In the genomic region with DNA sequence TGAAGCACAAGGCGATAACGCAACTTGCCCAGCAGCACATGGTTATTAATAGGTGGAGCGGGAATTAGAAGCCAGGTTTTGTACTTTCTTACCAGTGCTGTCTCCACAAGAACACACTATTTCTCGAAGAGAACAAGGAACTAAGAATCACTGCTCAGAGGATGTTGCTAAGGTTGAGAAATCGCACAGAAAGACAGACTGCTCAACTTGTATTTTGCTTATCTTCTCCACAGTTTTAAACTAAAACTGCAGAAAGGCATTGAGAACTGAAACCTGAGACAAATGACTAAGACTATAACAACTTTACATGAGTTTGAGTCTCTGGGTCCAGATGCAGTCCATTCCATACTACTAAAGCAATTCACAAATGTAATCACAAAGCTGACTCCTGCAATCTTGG, we compare ENCODE assay signal across 8 cellular contexts. TPM values are rescaled to one million over a fixed set of nuclear protein-coding genes. Genes with fewer than 3 reads are reported as not detected.
DNase-seq lines count a peak whose midpoint lies in the region; ATAC-seq and TF ChIP-seq lines count a peak whose summit lies in the region.

No MANE protein-coding gene starts in this region.

- peaks cover 55% of the 10 kb centered on the region for H4K20me1 ChIP-seq in SK-N-SH (ENCODE audit: insufficient read depth)

- no peak overlapping the region for H3K4me2 ChIP-seq in SK-N-SH

- H3K4me1 ChIP-seq in SK-N-SH (ENCODE audit: control insufficient read depth in 1 of 2, insufficient read depth in 2 of 2, low read depth in 1 of 2, low read length in 1 of 2) (peaks cover 21 to 46% of the 10 kb centered on the region in 2 experiments; a peak in 3 of 4 replicates), ascending aorta (peaks cover 8 to 23% of the 10 kb centered on the region in 2 donors), left ventricle myocardium inferior (peaks cover 68% of the 10 kb centered on the region)

- H3K27me3 ChIP-seq in SK-N-SH (ENCODE audit: insufficient read depth) (no peaks in the 10 kb centered on the region), ascending aorta (no peaks in the 10 kb centered on the region), left ventricle myocardium inferior (ENCODE audit: low read depth) (no peaks in the 10 kb centered on the region)

- intact Hi-C loops in ascending aorta (cut with DNase I) = no loop called here
- intact Hi-C loops in left ventricle myocardium inferior (cut with micrococcal nuclease) = no loop called here

- H3K9me3 ChIP-seq in SK-N-SH (no peaks in the 10 kb centered on the region), ascending aorta (no peaks in the 10 kb centered on the region), left ventricle myocardium inferior (replicated peaks) (no peaks in the 10 kb centered on the region)

- CTCF ChIA-PET in SK-N-SH (lab: Yijun Ruan, JAX) = interaction anchor here (0.6 to 2.1 kb wide), 6 partner anchors 17 to 514 kb away, joined by 3 to 5 read pairs (median 4); no protein-coding TSS in a partner anchor

- TF ChIP-seq CTCF in SK-N-SH (IDR thresholded peaks at IDR 0.05) = no peak
- no peak for TF ChIP-seq CTCF in ascending aorta (IDR thresholded peaks at IDR 0.05)
- no peak for TF ChIP-seq CTCF in left ventricle myocardium inferior (IDR thresholded peaks at IDR 0.05; ENCODE audit: borderline replicate concordance)

- POLR2A ChIA-PET in SK-N-SH (lab: Yijun Ruan, JAX) = no interaction called here

- no peak overlapping the region for H3K9ac ChIP-seq in SK-N-SH

- peaks cover 10% of the 10 kb centered on the region for H3F3A ChIP-seq in SK-N-SH (replicated peaks; ENCODE audit: insufficient read depth)

- no peak overlapping the region for H2AFZ ChIP-seq in SK-N-SH (ENCODE audit: low read depth)

- DNase-seq in SK-N-SH (no peak), non-pigmented ciliary epithelial cell (ENCODE audit: low read depth) (peak; percentile 62), superior temporal gyrus (ENCODE audit: extremely low spot score) (no peak), T1000 (lab: John Stamatoyannopoulos, UW) (no peak), ascending aorta (ENCODE audit: low spot score in 2 of 2) (no peak), left ventricle myocardium inferior (no peak)

- TF ChIP-seq EP300 in SK-N-SH (IDR thresholded peaks at IDR 0.05; ENCODE audit: borderline replicate concordance in 1 of 2, low read depth in 1 of 2, low read length in 1 of 2) = no peak

- 94% methylated on average over 5 of the region's 5 CpGs for WGBS in SK-N-SH (ENCODE audit: low lambda C conversion rate)

- H3K9me2 ChIP-seq in SK-N-SH = no peaks in the 10 kb centered on the region

- ATAC-seq in GM18867 (IDR thresholded peaks at IDR 0.05; ENCODE audit: unreplicated experiment) = peak; percentile 84
- peak; percentile 82 for ATAC-seq in HG02623 (IDR thresholded peaks at IDR 0.05; ENCODE audit: unreplicated experiment)

- TF ChIP-seq RAD21 in SK-N-SH (IDR thresholded peaks at IDR 0.05; ENCODE audit: low read length) = no peak; the same call in 1 of the 2 replicates

- peaks cover 98% of the 10 kb centered on the region for H3K79me2 ChIP-seq in SK-N-SH (ENCODE audit: insufficient read depth)

- H3K27ac ChIP-seq in SK-N-SH (ENCODE audit: low read depth in 2 of 2, low read length in 1 of 2) = peak overlapping the region; percentile 11 to 44
- peak overlapping the region in 1 of 2 donors; percentile 15 for H3K27ac ChIP-seq in ascending aorta
- no peak overlapping the region for H3K27ac ChIP-seq in left ventricle myocardium inferior (replicated peaks)

- H3K36me3 ChIP-seq in SK-N-SH (replicated peaks in 1 of 2; ENCODE audit: control insufficient read depth in 1 of 2, insufficient read depth in 2 of 2, low read length in 1 of 2) (peaks cover 40 to 43% of the 10 kb centered on the region in 2 experiments), ascending aorta (peaks cover 3 to 7% of the 10 kb centered on the region in 2 donors), left ventricle myocardium inferior (no peaks in the 10 kb centered on the region)

- H3K4me3 ChIP-seq in SK-N-SH (ENCODE audit: low read depth in 2 of 2, low read length in 1 of 2) (no peak overlapping the region), ascending aorta (peak overlapping the region in 1 of 2 donors; percentile 9), left ventricle myocardium inferior (no peak overlapping the region)

TF ChIP-seq in SK-N-SH, 30 proteins besides CTCF, POLR2A, EP300 and RAD21:
- TF ChIP-seq TCF12 (IDR thresholded peaks at IDR 0.05) = peak; percentile 30; the same call in 1 of the 2 replicates
- peak; percentile 53 for TF ChIP-seq JUND (IDR thresholded peaks at IDR 0.05)
- TF ChIP-seq FOSL2 (IDR thresholded peaks at IDR 0.05; ENCODE audit: borderline replicate concordance, low read depth) = peak; percentile 54; the same call in 1 of the 2 replicates
- TF ChIP-seq, protein P1, sequence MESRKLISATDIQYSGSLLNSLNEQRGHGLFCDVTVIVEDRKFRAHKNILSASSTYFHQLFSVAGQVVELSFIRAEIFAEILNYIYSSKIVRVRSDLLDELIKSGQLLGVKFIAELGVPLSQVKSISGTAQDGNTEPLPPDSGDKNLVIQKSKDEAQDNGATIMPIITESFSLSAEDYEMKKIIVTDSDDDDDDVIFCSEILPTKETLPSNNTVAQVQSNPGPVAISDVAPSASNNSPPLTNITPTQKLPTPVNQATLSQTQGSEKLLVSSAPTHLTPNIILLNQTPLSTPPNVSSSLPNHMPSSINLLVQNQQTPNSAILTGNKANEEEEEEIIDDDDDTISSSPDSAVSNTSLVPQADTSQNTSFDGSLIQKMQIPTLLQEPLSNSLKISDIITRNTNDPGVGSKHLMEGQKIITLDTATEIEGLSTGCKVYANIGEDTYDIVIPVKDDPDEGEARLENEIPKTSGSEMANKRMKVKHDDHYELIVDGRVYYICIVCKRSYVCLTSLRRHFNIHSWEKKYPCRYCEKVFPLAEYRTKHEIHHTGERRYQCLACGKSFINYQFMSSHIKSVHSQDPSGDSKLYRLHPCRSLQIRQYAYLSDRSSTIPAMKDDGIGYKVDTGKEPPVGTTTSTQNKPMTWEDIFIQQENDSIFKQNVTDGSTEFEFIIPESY (IDR thresholded peaks at IDR 0.05; ENCODE audit: borderline replicate concordance, low read depth) = no peak
- no peak for TF ChIP-seq NFIC (IDR thresholded peaks at IDR 0.05; ENCODE audit: borderline replicate concordance)

RNA-seq across cellular contexts. Expression of a gene that starts 6.2 kb away (rescaled TPM):
- 15.9 and 17.5 TPM in 2 replicates for polyA plus RNA-seq in SK-N-SH (2012; rRNA removed)
- polyA plus RNA-seq in SK-N-SH (2012; cell fraction: cytosol; rRNA removed) = 20.5 and 20.9 TPM in 2 replicates
- polyA plus RNA-seq in SK-N-SH (2012; cell fraction: nucleus; rRNA removed) = 14.8 and 25.9 TPM in 2 replicates
- total RNA-seq in ascending aorta = 14.0 TPM
- 14.8 TPM for total RNA-seq in left ventricle myocardium inferior

RNA-seq across cellular contexts. Expression of a gene that starts 26.0 kb away (rescaled TPM):
- polyA plus RNA-seq in SK-N-SH (2012; rRNA removed) = 0.06 and 0.12 TPM in 2 replicates
- 0.21 and 0.22 TPM in 2 replicates for polyA plus RNA-seq in SK-N-SH (2012; cell fraction: cytosol; rRNA removed)
- polyA plus RNA-seq in SK-N-SH (2012; cell fraction: nucleus; rRNA removed) = 0.09 and 0.36 TPM in 2 replicates
- total RNA-seq in ascending aorta (1.8 TPM), left ventricle myocardium inferior (2.0 TPM)
